In the genomic region with DNA sequence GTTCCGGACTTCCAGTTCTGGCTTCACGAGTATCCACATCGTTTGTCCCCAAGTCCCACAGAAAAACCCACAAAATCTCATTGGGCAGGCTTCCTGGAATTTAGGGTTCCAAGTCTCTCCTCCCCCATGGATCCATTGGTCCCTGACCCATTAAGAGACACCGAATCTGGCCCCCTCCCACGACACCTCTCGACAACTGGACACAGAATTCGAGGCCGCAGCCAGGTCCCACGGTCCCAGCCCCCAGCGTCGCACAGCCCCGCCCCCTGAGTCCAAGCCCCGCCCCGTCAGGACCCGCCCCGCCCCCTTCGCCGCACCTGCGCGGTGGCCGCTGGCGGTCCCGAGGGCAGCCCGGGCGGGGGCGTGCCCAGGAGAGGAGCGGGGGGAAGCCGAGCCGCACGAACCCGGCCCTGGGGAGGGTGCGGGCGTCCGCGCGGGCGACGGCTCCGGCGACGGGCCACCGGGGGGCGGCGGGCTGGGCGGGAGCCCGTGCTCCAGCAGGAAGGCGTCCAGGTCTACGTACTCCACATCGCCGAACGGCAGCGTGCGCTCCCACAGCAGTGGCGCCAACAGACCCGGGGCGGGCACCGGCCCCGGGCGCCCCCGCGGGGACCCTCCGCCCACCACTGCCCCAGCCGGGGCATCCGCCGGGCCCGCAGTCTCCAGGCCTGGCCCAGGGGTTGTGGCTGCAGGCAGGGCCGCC, we compare ENCODE assay signal across 8 cellular contexts. TPM values are rescaled to one million over a fixed set of nuclear protein-coding genes. Genes with fewer than 3 reads are reported as not detected.
DNase-seq lines count a peak whose midpoint lies in the region; ATAC-seq and TF ChIP-seq lines count a peak whose summit lies in the region.

No MANE protein-coding gene starts in this region.

- H3K36me3 ChIP-seq in neuronal stem cell (replicated peaks in 1 of 2; ENCODE audit: control insufficient read depth in 2 of 2, insufficient read depth in 2 of 2, low read length in 2 of 2) (peaks cover 8 to 10% of the 10 kb centered on the region in 2 donors), thymus (ENCODE audit: control insufficient read depth, insufficient read depth) (peaks cover 15% of the 10 kb centered on the region)

- H3K4me1 ChIP-seq in neuronal stem cell (ENCODE audit: control insufficient read depth in 2 of 2, insufficient read depth in 1 of 2, low read depth in 1 of 2, low read length in 2 of 2), result peaks cover 29 to 45% of the 10 kb centered on the region in 2 donors
- peaks cover 23% of the 10 kb centered on the region for H3K4me1 ChIP-seq in thymus (ENCODE audit: control insufficient read depth, insufficient read depth, low read length)

- peak overlapping the region; percentile 63 for H3K14ac ChIP-seq in neuronal stem cell (ENCODE audit: low read length)

- peak overlapping the region; percentile 93 for H3K18ac ChIP-seq in neuronal stem cell (ENCODE audit: low read length)

- TF ChIP-seq CTCF in foreskin fibroblast (IDR thresholded peaks at IDR 0.05; ENCODE audit: low read depth, low read length), result no peak

- H3K79me1 ChIP-seq in neuronal stem cell (ENCODE audit: low read depth, low read length), result no peaks in the 10 kb centered on the region

- no peak overlapping the region for H2BK12ac ChIP-seq in neuronal stem cell (ENCODE audit: low read length)

- peak overlapping the region; percentile 61 to 89 for H3K4me3 ChIP-seq in foreskin fibroblast (ENCODE audit: low read depth in 1 of 2, low read length in 2 of 2)
- peak overlapping the region; percentile 71 to 78 for H3K4me3 ChIP-seq in neuronal stem cell (ENCODE audit: low read length in 2 of 2)
- H3K4me3 ChIP-seq in thymus (ENCODE audit: low read length), result peak overlapping the region; percentile 77

- peak; percentile 21 for ATAC-seq in GM21737 (IDR thresholded peaks at IDR 0.05; ENCODE audit: unreplicated experiment)
- ATAC-seq in GM21423 (IDR thresholded peaks at IDR 0.05; ENCODE audit: unreplicated experiment), result no peak

- H3K27me3 ChIP-seq in neuronal stem cell (ENCODE audit: control insufficient read depth in 3 of 3, insufficient read depth in 3 of 3, low read depth in 1 of 3, low read length in 3 of 3) (peaks cover 0 to 4% (median 0%) of the 10 kb centered on the region in 3 experiments), thymus (ENCODE audit: control insufficient read depth, insufficient read depth) (no peaks in the 10 kb centered on the region)

- peak overlapping the region; percentile 83 for H2AFZ ChIP-seq in neuronal stem cell (ENCODE audit: low read length)

- H4K91ac ChIP-seq in neuronal stem cell (ENCODE audit: low read depth, low read length, poor library complexity), result no peak overlapping the region

- DNase-seq in Ammon's horn (ENCODE audit: low spot score) (peak; percentile 65), OCI-M1 (lab: John Stamatoyannopoulos, UW) (peak; percentile 88), foreskin fibroblast (peak in 1 of 2 donors; percentile 72), neuronal stem cell (ENCODE audit: low spot score) (peak; percentile 58)
- peak; percentile 57 to 69 for DNase-seq in activated T-helper 1 cell treated with anti-CD3 and anti-CD28 coated beads, Interleukin-2, amount 50 U/mL, for 16 hours (ENCODE audit: low read depth in 1 of 2, low spot score in 1 of 2)

- peak overlapping the region; percentile 81 for H3K23ac ChIP-seq in neuronal stem cell (ENCODE audit: low read depth, low read length, poor library complexity)

- H3K27ac ChIP-seq in neuronal stem cell (replicated peaks; ENCODE audit: low read length) (peak overlapping the region; percentile 57), thymus (ENCODE audit: low read depth) (peak overlapping the region; percentile 91)

- H2BK5ac ChIP-seq in neuronal stem cell (ENCODE audit: low read length), result peak overlapping the region; percentile 83

- no peak overlapping the region for H3K4ac ChIP-seq in neuronal stem cell (ENCODE audit: low read length)

- H4K8ac ChIP-seq in neuronal stem cell (ENCODE audit: low read depth, low read length), result no peak overlapping the region

- H2AK5ac ChIP-seq in neuronal stem cell (ENCODE audit: low read depth, low read length), result peak overlapping the region; percentile 33

- WGBS in neuronal stem cell (ENCODE audit: extremely low coverage in 2 of 2, insufficient read length in 2 of 2, insufficient replicate concordance in 1 of 2), 2 donors, result no CpG with 5 or more reads among the region's 67 CpGs
- 1% methylated on average over 67 of the region's 67 CpGs for WGBS in thymus

- no peak overlapping the region for H2BK120ac ChIP-seq in neuronal stem cell (ENCODE audit: low read depth, low read length)

- peak overlapping the region; percentile 97 for H3K4me2 ChIP-seq in neuronal stem cell (ENCODE audit: insufficient read depth, low read length, poor library complexity, severe bottlenecking)

- peak overlapping the region; percentile 70 for H2BK15ac ChIP-seq in neuronal stem cell (ENCODE audit: low read length)

- H3K9me3 ChIP-seq in neuronal stem cell (replicated peaks in 1 of 2; ENCODE audit: control insufficient read depth in 2 of 2, insufficient read depth in 1 of 2, low read depth in 1 of 2, low read length in 2 of 2) (peaks cover 0 to 3% of the 10 kb centered on the region in 2 donors), thymus (ENCODE audit: control insufficient read depth) (no peaks in the 10 kb centered on the region)

- peak overlapping the region; percentile 88 for H3K9ac ChIP-seq in neuronal stem cell (ENCODE audit: low read depth, low read length, poor library complexity)

RNA-seq across cellular contexts. Expression of gene DBP, which starts 1.8 kb away (rescaled TPM):
- polyA plus RNA-seq in neuronal stem cell (2013, experiment 1 of 2), result 17.9 TPM
- polyA plus RNA-seq in neuronal stem cell (2013, experiment 2 of 2), result 16.7 TPM
- polyA plus RNA-seq in thymus, result 21.2 TPM

RNA-seq across cellular contexts. Expression of gene CA11, which starts 10.6 kb away (rescaled TPM):
- 117 TPM for polyA plus RNA-seq in neuronal stem cell (2013, experiment 1 of 2)
- 126 TPM for polyA plus RNA-seq in neuronal stem cell (2013, experiment 2 of 2)
- 15.3 TPM for polyA plus RNA-seq in thymus

RNA-seq across cellular contexts. Expression of gene SPHK2, which starts 16.1 kb away (rescaled TPM):
- polyA plus RNA-seq in neuronal stem cell (2013, experiment 1 of 2), result 25.6 TPM
- 23.7 TPM for polyA plus RNA-seq in neuronal stem cell (2013, experiment 2 of 2)
- polyA plus RNA-seq in thymus, result 13.4 TPM

RNA-seq across cellular contexts. Expression of gene RPL18, which starts 16.4 kb away (rescaled TPM):
- polyA plus RNA-seq in neuronal stem cell (2013, experiment 1 of 2), result 2,801 TPM
- 2,729 TPM for polyA plus RNA-seq in neuronal stem cell (2013, experiment 2 of 2)
- 2,606 TPM for polyA plus RNA-seq in thymus

RNA-seq across cellular contexts. Expression of gene FAM83E, which starts 20.5 kb away (rescaled TPM):
- 0.08 TPM for polyA plus RNA-seq in neuronal stem cell (2013, experiment 1 of 2)
- 0.15 TPM for polyA plus RNA-seq in neuronal stem cell (2013, experiment 2 of 2)
- 2.2 TPM for polyA plus RNA-seq in thymus
